Comparison of ENCODE assay signal across 9 cellular contexts in the genomic region with DNA sequence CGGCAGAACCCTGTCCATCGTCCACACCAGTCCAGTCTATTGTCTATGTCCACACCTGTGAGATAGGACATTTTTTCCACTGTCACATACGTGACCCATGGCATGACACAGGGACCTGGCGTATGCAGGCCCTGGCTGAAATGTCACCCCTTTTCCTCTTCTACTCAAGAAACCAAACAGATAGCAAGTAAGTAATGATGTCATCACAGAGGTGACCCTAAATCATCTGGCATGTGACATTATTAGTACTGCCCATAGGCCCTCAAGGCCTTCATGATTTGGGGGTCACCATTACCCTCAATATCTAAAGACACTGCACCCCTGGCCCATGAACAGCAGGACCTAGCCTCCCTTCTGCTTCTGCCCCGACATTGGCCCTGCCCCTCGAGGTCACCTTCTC.
"Had no signal": no experiment of that assay in that cellular context is flagged by ENCODE, and none has a peak within 500 bp of the region (broad histone marks: within the 10 kb centered on the region; RNA-seq: fewer than 3 reads in every experiment).

No MANE protein-coding gene starts in this region.

- H3K27ac ChIP-seq: GM23248, HL-60, KMS-11 had no signal

- H2AFZ ChIP-seq: GM23248 had no signal

- ATAC-seq: HCT116 had no signal

- H3K4me2 ChIP-seq: KMS-11 had no signal

- H3K36me3 ChIP-seq: HAP-1 had no signal

- DNase-seq: GM23248, GOT3, H7, IMR-90, KBM-7 had no signal

- H3K9me3 ChIP-seq: HAP-1 had no signal

- H3K4me3 ChIP-seq: GM23248, HAP-1 had no signal

- H3K4me1 ChIP-seq: HAP-1 had no signal

- H3K9ac ChIP-seq: GM23248, KMS-11 had no signal
